Comparison of ENCODE assay signal across 10 cellular contexts in the genomic region with DNA sequence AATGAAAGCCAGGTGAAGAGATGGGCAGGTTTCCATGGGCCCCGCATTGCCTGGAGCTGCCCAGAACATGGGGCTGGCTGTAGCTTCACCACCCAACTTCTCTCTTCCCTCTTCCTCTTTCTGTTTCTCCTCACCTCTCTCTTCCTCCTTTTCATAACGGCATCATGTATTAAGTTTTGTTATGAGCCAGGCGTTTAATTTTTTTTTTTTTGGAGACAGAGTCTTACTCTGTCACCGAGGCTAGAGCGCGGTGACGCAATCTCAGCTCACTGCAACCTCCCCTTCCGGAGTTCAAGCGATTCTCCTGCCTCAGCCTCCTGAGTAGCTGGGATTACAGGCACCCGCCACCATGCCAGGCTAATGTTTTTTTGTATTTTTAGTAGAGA. TPM values are rescaled to one million over a fixed set of nuclear protein-coding genes. Genes with fewer than 3 reads are reported as not detected.
A peak's percentile ranks its signal among the peaks of the same experiment; 100 is the strongest.
DNase-seq lines count a peak whose midpoint lies in the region; ATAC-seq and TF ChIP-seq lines count a peak whose summit lies in the region.
"Had no signal": no experiment of that assay in that cellular context is flagged by ENCODE, and none has a peak within 500 bp of the region (broad histone marks: within the 10 kb centered on the region; RNA-seq: fewer than 3 reads in every experiment).

No MANE protein-coding gene starts in this region.

- TF ChIP-seq CTCF in esophagus squamous epithelium (IDR thresholded peaks at IDR 0.05) = no peak

- peaks cover 16 to 24% (median 16%) of the 10 kb centered on the region in 3 donors for H3K4me1 Mint-ChIP-seq in IgD-negative memory B cell

- H3K27me3 ChIP-seq in esophagus squamous epithelium = no peaks in the 10 kb centered on the region

- intact Hi-C loops in esophagus squamous epithelium (cut with DNase I) = loop anchor here (2.0 kb wide), 1 partner anchor 144 kb away; no protein-coding TSS in a partner anchor

- no peaks in the 10 kb centered on the region for H3K9me3 Mint-ChIP-seq in IgD-negative memory B cell

- H3K27me3 Mint-ChIP-seq in IgD-negative memory B cell = peaks cover 1% of the 10 kb centered on the region

- peak overlapping the region; percentile 21 to 88 (median 66) for H3K4me3 Mint-ChIP-seq in IgD-negative memory B cell

- no peaks in the 10 kb centered on the region for H3K9me3 ChIP-seq in esophagus squamous epithelium

- WGBS in esophagus squamous epithelium, 2 donors = 60 to 72% methylated on average over 4 to 10 of the region's 10 CpGs

- no peak overlapping the region for H3K4me3 ChIP-seq in esophagus squamous epithelium

- no peaks in the 10 kb centered on the region for H3K36me3 ChIP-seq in esophagus squamous epithelium

- H3K27ac ChIP-seq in esophagus squamous epithelium = peak overlapping the region; percentile 8 to 53 (median 45)

- peak; percentile 30 for DNase-seq in Ammon's horn (ENCODE audit: low spot score)
- DNase-seq in esophagus squamous epithelium (lab: John Stamatoyannopoulos, UW) = no peak
- DNase-seq in NCI-H524 (lab: John Stamatoyannopoulos, UW) = no peak
- DNase-seq in midbrain (lab: John Stamatoyannopoulos, UW) = no peak
- DNase-seq: central memory CD4-positive, alpha-beta T cell had no signal

- H3K27ac Mint-ChIP-seq in IgD-negative memory B cell = peak overlapping the region; percentile 79 to 95 (median 82)

- TF ChIP-seq POLR2A in esophagus squamous epithelium (IDR thresholded peaks at IDR 0.05) = no peak

- peaks cover 6 to 73% (median 32%) of the 10 kb centered on the region in 3 donors for H3K4me1 ChIP-seq in esophagus squamous epithelium

- no peaks in the 10 kb centered on the region for H3K36me3 Mint-ChIP-seq in IgD-negative memory B cell

- peak; percentile 46 for ATAC-seq in GM19467 (IDR thresholded peaks at IDR 0.05; ENCODE audit: unreplicated experiment)
- no peak for ATAC-seq in GM18870 (IDR thresholded peaks at IDR 0.05; ENCODE audit: unreplicated experiment)
- ATAC-seq in HG03565 (IDR thresholded peaks at IDR 0.05; ENCODE audit: unreplicated experiment) = no peak
- ATAC-seq: Panc1 had no signal

RNA-seq across cellular contexts. Expression of a gene that starts 13.0 kb away (rescaled TPM):
- not detected for polyA plus RNA-seq in IgD-negative memory B cell
- not detected for total RNA-seq in esophagus squamous epithelium

RNA-seq across cellular contexts. Expression of a gene that starts 37.5 kb away (rescaled TPM):
- polyA plus RNA-seq in IgD-negative memory B cell = 89.3 TPM
- 100 to 1,000 TPM in 1 of 4 donors, 10 to 100 TPM in 3; 73.2 to 101 (median 91.0) TPM for total RNA-seq in esophagus squamous epithelium

RNA-seq across cellular contexts. Expression of a gene that starts 37.8 kb away (rescaled TPM):
- polyA plus RNA-seq in IgD-negative memory B cell = 43.8 TPM
- 10 to 100 TPM; 37.7 to 62.5 (median 54.2) TPM for total RNA-seq in esophagus squamous epithelium

RNA-seq across cellular contexts. Expression of a gene that starts 59.9 kb away (rescaled TPM):
- polyA plus RNA-seq in IgD-negative memory B cell = 55.1 TPM
- 10 to 100 TPM; 42.3 to 60.4 (median 47.9) TPM for total RNA-seq in esophagus squamous epithelium
